In the genomic region with DNA sequence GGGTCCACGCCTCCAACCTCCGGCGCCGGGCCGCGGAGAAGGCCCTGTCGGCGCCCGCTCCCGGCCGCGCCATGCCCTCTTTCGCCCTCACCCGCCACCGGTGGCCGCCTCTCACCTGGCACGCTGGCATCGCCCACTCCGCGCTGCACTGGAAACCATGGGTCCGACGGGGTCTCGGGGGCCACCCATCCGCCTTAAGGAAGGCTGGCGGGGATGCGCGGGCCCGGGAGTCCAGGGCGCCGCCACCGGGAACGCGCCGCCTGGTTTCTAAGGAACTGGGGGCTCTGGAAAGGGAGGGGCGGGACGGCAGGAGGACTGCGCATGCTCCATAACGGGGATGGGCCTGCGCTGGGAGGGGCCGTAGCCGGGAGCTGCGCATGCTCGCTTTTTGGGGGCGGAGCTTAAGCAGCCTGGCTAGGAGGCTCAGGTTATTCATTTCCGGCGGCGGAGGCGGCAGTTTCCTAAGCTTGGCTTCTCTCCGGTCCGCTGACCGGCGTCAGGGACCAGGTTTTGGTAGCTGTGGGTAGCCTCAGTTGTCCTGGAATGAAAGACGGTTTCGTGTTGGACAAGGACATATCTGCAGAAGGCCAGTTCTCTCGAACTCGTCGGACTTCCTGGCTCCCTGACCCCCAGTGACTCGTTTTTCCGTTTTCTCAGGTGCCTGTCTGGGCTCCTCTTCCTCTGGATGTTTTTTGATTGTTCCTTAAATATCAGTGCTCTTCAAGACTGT, we compare ENCODE assay signal across 8 cellular contexts. TPM values are rescaled to one million over a fixed set of nuclear protein-coding genes. Genes with fewer than 3 reads are reported as not detected.
DNase-seq lines count a peak whose midpoint lies in the region; ATAC-seq and TF ChIP-seq lines count a peak whose summit lies in the region.

A gene with protein sequence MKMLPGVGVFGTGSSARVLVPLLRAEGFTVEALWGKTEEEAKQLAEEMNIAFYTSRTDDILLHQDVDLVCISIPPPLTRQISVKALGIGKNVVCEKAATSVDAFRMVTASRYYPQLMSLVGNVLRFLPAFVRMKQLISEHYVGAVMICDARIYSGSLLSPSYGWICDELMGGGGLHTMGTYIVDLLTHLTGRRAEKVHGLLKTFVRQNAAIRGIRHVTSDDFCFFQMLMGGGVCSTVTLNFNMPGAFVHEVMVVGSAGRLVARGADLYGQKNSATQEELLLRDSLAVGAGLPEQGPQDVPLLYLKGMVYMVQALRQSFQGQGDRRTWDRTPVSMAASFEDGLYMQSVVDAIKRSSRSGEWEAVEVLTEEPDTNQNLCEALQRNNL (minus strand): TSS at position 269 of the 730 bp plus-strand sequence. CDS start 33,601 bp downstream, outside the sequence.

- peak within 1 kb of the TSS; percentile 100 for H3K4me2 ChIP-seq in osteoblast (ENCODE audit: insufficient read depth, low read length)

- peaks cover 49% of the 10 kb centered on the region for H3K79me2 ChIP-seq in osteoblast (ENCODE audit: insufficient read depth, low read length)

- H3K4me1 ChIP-seq in osteoblast (ENCODE audit: insufficient read depth, low read length) = peaks cover 32% of the 10 kb centered on the region
- H3K4me1 ChIP-seq in thoracic aorta (ENCODE audit: control insufficient read depth in 1 of 2, low read depth in 2 of 2) = peaks cover 9 to 27% of the 10 kb centered on the region in 2 donors

- H2AFZ ChIP-seq in osteoblast (ENCODE audit: low read length) = peak within 1 kb of the TSS; percentile 89

- H3K27ac Mint-ChIP-seq in activated naive CD4-positive, alpha-beta T cell treated with anti-CD3 and anti-CD28 coated beads, Interleukin-2, amount 50 U/mL, for 72 hours = peak within 1 kb of the TSS; percentile 98

- peaks cover 11 to 14% of the 10 kb centered on the region in 2 donors for H3K36me3 Mint-ChIP-seq in activated naive CD4-positive, alpha-beta T cell treated with anti-CD3 and anti-CD28 coated beads, Interleukin-2, amount 50 U/mL, for 72 hours

- no peaks in the 10 kb centered on the region for H3K9me3 Mint-ChIP-seq in activated naive CD4-positive, alpha-beta T cell treated with anti-CD3 and anti-CD28 coated beads, Interleukin-2, amount 50 U/mL, for 72 hours

- H3K36me3 ChIP-seq in GM06990 (ENCODE audit: control insufficient read depth, insufficient read depth, low read length) = peaks cover 9% of the 10 kb centered on the region
- peaks cover 4% of the 10 kb centered on the region for H3K36me3 ChIP-seq in osteoblast (ENCODE audit: insufficient read depth, low read length)
- no peaks in the 10 kb centered on the region for H3K36me3 ChIP-seq in thoracic aorta

- H3K4me3 ChIP-seq in GM06990 (replicated peaks; ENCODE audit: low read depth, low read length) (peak within 1 kb of the TSS; percentile 76), osteoblast (ENCODE audit: insufficient read depth, low read length) (peak within 1 kb of the TSS; percentile 95), thoracic aorta (peak within 1 kb of the TSS; percentile 92)

- peaks cover 13% of the 10 kb centered on the region for H4K20me1 ChIP-seq in osteoblast (ENCODE audit: insufficient read depth, low read length)

- ATAC-seq in HG02571 (IDR thresholded peaks at IDR 0.05; ENCODE audit: unreplicated experiment) (peak; percentile 85), SK-N-SH treated with all-trans-retinoic acid at 6 μM for 48 hours (peak; percentile 85), thoracic aorta (ENCODE audit: insufficient number of reproducible peaks, low FRiP score, low read depth) (peak; percentile 94)
- peak; percentile 90 to 94 for ATAC-seq in activated naive CD4-positive, alpha-beta T cell treated with anti-CD3 and anti-CD28 coated beads, Interleukin-2, amount 50 U/mL, for 72 hours

- DNase-seq in GM06990 (ENCODE audit: extremely low read depth, insufficient read length) (peak; percentile 94), NCI-H1092 (lab: John Stamatoyannopoulos, UW) (peak; percentile 95), glomerular visceral epithelial cell (ENCODE audit: extremely low spot score) (peak; percentile 95), osteoblast (ENCODE audit: insufficient read length, low spot score, missing footprints) (peak; percentile 100), thoracic aorta (ENCODE audit: low spot score) (peak; percentile 81)
- DNase-seq in activated naive CD4-positive, alpha-beta T cell treated with anti-CD3 and anti-CD28 coated beads, Interleukin-2, amount 50 U/mL, for 72 hours (ENCODE audit: low spot score in 2 of 2) = peak; percentile 98 to 99

- H3K27ac ChIP-seq in osteoblast (ENCODE audit: low read depth, low read length) (peak within 1 kb of the TSS; percentile 94), thoracic aorta (peak within 1 kb of the TSS; percentile 87 to 92)

- no peaks in the 10 kb centered on the region for H3K27me3 ChIP-seq in GM06990 (replicated peaks; ENCODE audit: control insufficient read depth, insufficient read depth, low read length)
- H3K27me3 ChIP-seq in osteoblast (ENCODE audit: insufficient read depth, low read length) = no peaks in the 10 kb centered on the region
- H3K27me3 ChIP-seq in thoracic aorta (replicated peaks; ENCODE audit: insufficient read depth) = no peaks in the 10 kb centered on the region

- H3K9me3 ChIP-seq in osteoblast (ENCODE audit: low read depth, low read length) (no peaks in the 10 kb centered on the region), thoracic aorta (no peaks in the 10 kb centered on the region)

- TF ChIP-seq CTCF in GM06990 (IDR thresholded peaks at IDR 0.05; ENCODE audit: insufficient read depth, low read length, poor library complexity, severe bottlenecking) (no peak), osteoblast (IDR thresholded peaks at IDR 0.05; ENCODE audit: extremely low read depth, low read depth, low read length) (no peak), thoracic aorta (IDR thresholded peaks at IDR 0.05) (no peak)

TF ChIP-seq in SK-N-SH treated with all-trans-retinoic acid at 6 μM for 48 hours, 23 proteins besides CTCF, POLR2A, EP300 and RAD21:
- TF ChIP-seq GLIS3 (CRISPR knock-in tag; IDR thresholded peaks at IDR 0.05) (no peak), TCF4 (CRISPR knock-in tag; IDR thresholded peaks at IDR 0.05; ENCODE audit: borderline replicate concordance) (no peak), PATZ1 (CRISPR knock-in tag; IDR thresholded peaks at IDR 0.05; ENCODE audit: borderline replicate concordance) (peak; percentile 72; the same call in 1 of the 2 replicates), TSHZ2 (CRISPR knock-in tag; IDR thresholded peaks at IDR 0.05) (no peak)

RNA-seq across cellular contexts. Expression of the gene that starts here (rescaled TPM):
- 10 to 100 TPM; 10.9 to 12.9 TPM for total RNA-seq in activated naive CD4-positive, alpha-beta T cell treated with anti-CD3 and anti-CD28 coated beads, Interleukin-2, amount 50 U/mL, for 72 hours
- total RNA-seq in osteoblast (15.9 and 19.4 TPM in 2 replicates), thoracic aorta (10 to 100 TPM; 13.3 to 19.2 TPM)

Comparison
In these comparisons a context has a peak if more than half of its experiments do, and no peak if none do; other contexts are left out.
1. Peak in every context shown above with its lines: DNase-seq, ATAC-seq, H3K4me3 ChIP-seq and H3K27ac ChIP-seq.